ENCODE assay signal across 19 cellular contexts in the genomic region with DNA sequence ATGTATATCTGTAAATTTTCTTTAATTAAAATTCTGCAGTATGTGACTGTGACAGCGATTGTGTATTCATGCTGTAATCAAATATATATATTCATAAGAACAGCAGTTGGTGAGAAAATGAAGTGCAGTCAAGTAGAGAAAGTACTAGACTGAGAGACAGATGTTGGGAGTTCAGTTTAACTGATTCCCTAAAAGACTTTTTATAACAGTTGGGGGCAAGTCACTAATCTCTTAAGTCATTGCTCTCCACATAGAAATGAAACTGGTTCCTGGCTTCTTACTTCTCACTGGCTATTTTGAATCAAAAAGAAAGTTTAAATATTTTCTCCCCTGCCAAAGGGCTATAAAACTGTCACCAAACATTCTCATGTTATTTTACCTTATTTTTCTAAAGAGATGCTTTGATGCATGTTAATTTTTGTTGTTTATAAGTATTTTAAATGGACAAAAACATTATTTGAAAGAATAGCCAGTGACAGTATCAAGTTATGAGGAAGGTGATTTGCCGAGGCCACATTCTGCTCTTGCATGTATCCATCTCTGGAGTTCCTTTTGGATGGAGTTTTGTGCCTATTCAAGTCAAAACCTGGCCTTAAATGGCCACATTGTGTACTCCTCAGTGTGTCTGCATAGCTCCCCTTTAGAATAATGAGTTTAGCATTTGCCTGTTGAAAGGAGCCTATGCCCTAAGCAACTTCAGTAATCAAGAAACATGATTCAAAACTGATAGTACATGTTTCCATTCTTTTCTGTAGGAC. TPM values are rescaled to one million over a fixed set of nuclear protein-coding genes. Genes with fewer than 3 reads are reported as not detected.
DNase-seq lines count a peak whose midpoint lies in the region; ATAC-seq, FAIRE-seq and TF ChIP-seq lines count a peak whose summit lies in the region.
"Had no signal": no experiment of that assay in that cellular context is flagged by ENCODE, and none has a peak within 500 bp of the region (broad histone marks: within the 10 kb centered on the region; RNA-seq: fewer than 3 reads in every experiment).

No MANE protein-coding gene starts in this region.

- no peaks in the 10 kb centered on the region for H3K9me3 ChIP-seq in HUES64 (ENCODE audit: insufficient read depth, low read depth, low read length)
- H3K9me3 ChIP-seq: Peyer's patch had no signal

- peaks cover 21% of the 10 kb centered on the region for H3K36me3 ChIP-seq in HUES64 (ENCODE audit: insufficient read depth, low read length)

- no peaks in the 10 kb centered on the region for H3K27me3 ChIP-seq in HUES64 (ENCODE audit: insufficient read depth, low read length)
- H3K27me3 ChIP-seq: BLaER1 treated with 17β-estradiol and CSF1 and Interleukin-3, amounts not matched to agents 10 nM and 100 nM; Peyer's patch had no signal

- DNase-seq in NCI-H82 treated with DMSO at 0.1 percent for 48 hours (lab: John Stamatoyannopoulos, UW; ENCODE audit: unreplicated experiment) = peak; percentile 25
- DNase-seq in fibroblast of villous mesenchyme (ENCODE audit: low read depth) = peak; percentile 17
- no peak for DNase-seq in omental fat pad (ENCODE audit: low spot score)
- no peak for DNase-seq in NCI-H1930 (lab: John Stamatoyannopoulos, UW)
- DNase-seq in amygdala (lab: John Stamatoyannopoulos, UW) = no peak
- DNase-seq: DMS153, HCEC 1CT, NCI-H1105, NCI-H2029, NCI-H510A treated with DMSO at 0.1 percent for 48 hours, Peyer's patch, Right ventricle myocardium superior, T-helper 17 cell had no signal

- H3K27ac ChIP-seq in HUES64 (ENCODE audit: low read depth, low read length) = 0 out of 2 replicates have a peak overlapping the region, but pooled peaks have one; percentile 10
- H3K27ac ChIP-seq: BLaER1 treated with 17β-estradiol and CSF1 and Interleukin-3, amounts not matched to agents 10 nM and 100 nM; KMS-11; Peyer's patch had no signal

- peak; percentile 41 for FAIRE-seq in G401.6 (lab: Jason Lieb, UNC)
- FAIRE-seq: HTR-8/SVneo had no signal

- ATAC-seq in HG02885 (IDR thresholded peaks at IDR 0.05; ENCODE audit: poor library complexity, unreplicated experiment) = no peak
- no peak for ATAC-seq in omental fat pad (ENCODE audit: low FRiP score)
- ATAC-seq: T-helper 17 cell had no signal

- no peak for TF ChIP-seq CTCF in fibroblast of villous mesenchyme (IDR thresholded peaks at IDR 0.05; ENCODE audit: insufficient read depth, low read depth, low read length)
- no peak for TF ChIP-seq CTCF in omental fat pad (IDR thresholded peaks at IDR 0.05)

- H3K9ac ChIP-seq in HUES64 (ENCODE audit: low read depth, low read length) = no peak overlapping the region
- H3K9ac ChIP-seq: BLaER1 treated with 17β-estradiol and CSF1 and Interleukin-3, amounts not matched to agents 10 nM and 100 nM; KMS-11 had no signal

- 92% methylated on average over 1 of the region's 2 CpGs for WGBS in HUES64

- H3K4me3 ChIP-seq in HUES64 (ENCODE audit: low read length) (no peak overlapping the region), fibroblast of villous mesenchyme (ENCODE audit: low read depth, low read length) (no peak overlapping the region)
- H3K4me3 ChIP-seq: BLaER1 treated with 17β-estradiol and CSF1 and Interleukin-3, amounts not matched to agents 10 nM and 100 nM; Peyer's patch had no signal

- peaks cover 21% of the 10 kb centered on the region for H3K4me1 ChIP-seq in HUES64 (ENCODE audit: insufficient read depth, low read length)
- H3K4me1 ChIP-seq: Peyer's patch had no signal

RNA-seq across cellular contexts. Expression of gene EXOC1, which starts 30.8 kb away (rescaled TPM):
- polyA plus RNA-seq in HUES64 (2013, experiment 1 of 2) = 14.8 TPM
- polyA plus RNA-seq in HUES64 (2013, experiment 2 of 2) = 18.1 TPM
- 46.2 and 50.3 TPM in 2 replicates for total RNA-seq in fibroblast of villous mesenchyme
- total RNA-seq in omental fat pad = 10 to 100 TPM; 30.7 to 55.3 (median 36.9) TPM

Comparison
In these comparisons a context has a peak if more than half of its experiments do, and no peak if none do; other contexts are left out.
1. DNase-seq: peak in NCI-H82 treated with DMSO at 0.1 percent for 48 hours (single experiment) and fibroblast of villous mesenchyme (single experiment); none in omental fat pad (single experiment), NCI-H1930 (0 of 2) and amygdala (0 of 56).